19 cellular contexts compared by ENCODE assay signal in genomic region chr15:80871801-80872327, GRCh38.
"Had no signal": no experiment of that assay in that cellular context is flagged by ENCODE, and none has a peak within 500 bp of the region (broad histone marks: within the 10 kb centered on the region; RNA-seq: fewer than 3 reads in every experiment).

No MANE protein-coding gene starts in this region.

- H3K4me2 ChIP-seq: hepatocyte had no signal

- H3K27me3 Mint-ChIP-seq: stimulated activated naive B cell treated with anti-CD40 and anti-IgM and Interleukin-4, amounts not matched to agents 10 μg/mL and 1 μg/mL and 100 μg/mL, for 72 hours had no signal

- H3K27me3 ChIP-seq: hepatocyte, ovary had no signal

- ATAC-seq: left colon; natural killer cell; stimulated activated naive B cell treated with anti-CD40 and anti-IgM and Interleukin-4, amounts not matched to agents 10 μg/mL and 1 μg/mL and 100 μg/mL, for 72 hours; stimulated activated naive CD8-positive, alpha-beta T cell treated with anti-CD3 and anti-CD28 coated beads, Interleukin-15, amount 100 ng/mL, for 72 hours had no signal

- H3K4me3 ChIP-seq: coronary artery, hepatocyte, ovary, skin epidermis, thoracic aorta had no signal

- H2AFZ ChIP-seq: hepatocyte had no signal

- H3K36me3 ChIP-seq: ovary, thoracic aorta had no signal

- H3K27ac ChIP-seq: coronary artery, hepatocyte, ovary, thoracic aorta had no signal

- H3K36me3 Mint-ChIP-seq: natural killer cell; stimulated activated naive B cell treated with anti-CD40 and anti-IgM and Interleukin-4, amounts not matched to agents 10 μg/mL and 1 μg/mL and 100 μg/mL, for 72 hours had no signal

- H3K9me3 ChIP-seq: ovary, thoracic aorta had no signal

- H3K9me3 Mint-ChIP-seq: endodermal cell; natural killer cell; stimulated activated naive B cell treated with anti-CD40 and anti-IgM and Interleukin-4, amounts not matched to agents 10 μg/mL and 1 μg/mL and 100 μg/mL, for 72 hours; stimulated activated naive CD8-positive, alpha-beta T cell treated with anti-CD3 and anti-CD28 coated beads, Interleukin-15, amount 100 ng/mL, for 72 hours had no signal

- DNase-seq: caudate nucleus; effector CD4-positive, alpha-beta T cell; endodermal cell; erythroblast; foreskin melanocyte; head of caudate nucleus; left colon; natural killer cell; ovary; right cardiac atrium; stimulated activated CD4-positive, alpha-beta T cell treated with anti-CD3 and anti-CD28 coated beads, Interleukin-2, amount 100 ng/mL, for 24 hours; stimulated activated CD4-positive, alpha-beta T cell treated with anti-CD3 and anti-CD28 coated beads, Interleukin-4, amount 100 ng/mL, for 4 hours; stimulated activated naive B cell treated with anti-CD40 and anti-IgM and Interleukin-4, amounts not matched to agents 10 μg/mL and 1 μg/mL and 100 μg/mL, for 72 hours; stimulated activated naive CD8-positive, alpha-beta T cell treated with anti-CD3 and anti-CD28 coated beads, Interleukin-15, amount 100 ng/mL, for 72 hours; trophoblast cell had no signal

- H3K79me2 ChIP-seq: hepatocyte had no signal

- H3K4me1 Mint-ChIP-seq: natural killer cell; stimulated activated naive B cell treated with anti-CD40 and anti-IgM and Interleukin-4, amounts not matched to agents 10 μg/mL and 1 μg/mL and 100 μg/mL, for 72 hours; stimulated activated naive CD8-positive, alpha-beta T cell treated with anti-CD3 and anti-CD28 coated beads, Interleukin-15, amount 100 ng/mL, for 72 hours had no signal

- H3K4me3 Mint-ChIP-seq: endodermal cell; natural killer cell; stimulated activated naive B cell treated with anti-CD40 and anti-IgM and Interleukin-4, amounts not matched to agents 10 μg/mL and 1 μg/mL and 100 μg/mL, for 72 hours; stimulated activated naive CD8-positive, alpha-beta T cell treated with anti-CD3 and anti-CD28 coated beads, Interleukin-15, amount 100 ng/mL, for 72 hours had no signal

- H3K27ac Mint-ChIP-seq: endodermal cell; natural killer cell; stimulated activated naive B cell treated with anti-CD40 and anti-IgM and Interleukin-4, amounts not matched to agents 10 μg/mL and 1 μg/mL and 100 μg/mL, for 72 hours; stimulated activated naive CD8-positive, alpha-beta T cell treated with anti-CD3 and anti-CD28 coated beads, Interleukin-15, amount 100 ng/mL, for 72 hours had no signal
